Comparison of ENCODE assay signal across 21 cellular contexts in genomic region chr9:37453827-37454226, GRCh38. TPM values are rescaled to one million over a fixed set of nuclear protein-coding genes. Genes with fewer than 3 reads are reported as not detected.
DNase-seq lines count a peak whose midpoint lies in the region; ATAC-seq, FAIRE-seq and TF ChIP-seq lines count a peak whose summit lies in the region.
"Had no signal": no experiment of that assay in that cellular context is flagged by ENCODE, and none has a peak within 500 bp of the region (broad histone marks: within the 10 kb centered on the region; RNA-seq: fewer than 3 reads in every experiment).

No MANE protein-coding gene starts in this region.

- no peak overlapping the region for H2AK5ac ChIP-seq in trophoblast cell (ENCODE audit: low read length)

- no peak overlapping the region for H3K4ac ChIP-seq in trophoblast cell (ENCODE audit: low read depth, low read length)

- peak overlapping the region; percentile 44; the same call in 1 of the 2 replicates for H3K27ac ChIP-seq in C4-2B
- H3K27ac ChIP-seq in trophoblast cell (ENCODE audit: low read depth, low read length) = no peak overlapping the region
- H3K27ac ChIP-seq: SJCRH30, WERI-Rb-1 had no signal

- H3K36me3 ChIP-seq in bronchial epithelial cell (ENCODE audit: control insufficient read depth, insufficient read depth, low read length) (peaks cover 4% of the 10 kb centered on the region), mucosa of descending colon (ENCODE audit: low read depth) (no peaks in the 10 kb centered on the region), trophoblast cell (ENCODE audit: control insufficient read depth in 1 of 2, insufficient read depth in 2 of 2, low read length in 2 of 2) (peaks cover 3 to 8% of the 10 kb centered on the region in 2 experiments)

- no peak overlapping the region for H4K91ac ChIP-seq in trophoblast cell (ENCODE audit: low read depth, low read length)

- no peak overlapping the region for H4K8ac ChIP-seq in trophoblast cell (ENCODE audit: low read depth, low read length)

- no peak overlapping the region for H2BK120ac ChIP-seq in trophoblast cell (ENCODE audit: insufficient read depth, low read length, poor library complexity)

- H3K4me1 ChIP-seq in mucosa of descending colon (ENCODE audit: low read depth) (peaks cover 15% of the 10 kb centered on the region), trophoblast cell (ENCODE audit: control insufficient read depth in 1 of 2, insufficient read depth in 2 of 2, low read length in 2 of 2) (peaks cover 0 to 1% of the 10 kb centered on the region in 2 experiments)
- H3K4me1 ChIP-seq: SJCRH30 had no signal

- no peaks in the 10 kb centered on the region for H3K27me3 ChIP-seq in bronchial epithelial cell (ENCODE audit: control insufficient read depth, insufficient read depth, low read length)
- no peaks in the 10 kb centered on the region for H3K27me3 ChIP-seq in trophoblast cell (ENCODE audit: insufficient read depth, low read length)
- H3K27me3 ChIP-seq: esophagus muscularis mucosa, SJCRH30 had no signal

- no peak for FAIRE-seq in bronchial epithelial cell (lab: Jason Lieb, UNC)

- no CpG with 5 or more reads among the region's 1 CpG for WGBS in trophoblast cell (ENCODE audit: extremely low coverage, insufficient coverage, insufficient read length)

- H4K12ac ChIP-seq in trophoblast cell (ENCODE audit: low read depth, low read length) = no peak overlapping the region

- H2BK12ac ChIP-seq in trophoblast cell (ENCODE audit: low read length) = no peak overlapping the region

- H3K9ac ChIP-seq in trophoblast cell (ENCODE audit: low read length) = no peak overlapping the region

- H2AFZ ChIP-seq in trophoblast cell (ENCODE audit: insufficient read depth, low read length, poor library complexity) = no peak overlapping the region

- H3K18ac ChIP-seq in trophoblast cell (ENCODE audit: low read length) = no peak overlapping the region

- no peak overlapping the region for H3K23ac ChIP-seq in trophoblast cell (ENCODE audit: low read length)

- no peak overlapping the region for H3K14ac ChIP-seq in trophoblast cell (ENCODE audit: low read length)

- no peaks in the 10 kb centered on the region for H3K9me3 ChIP-seq in mucosa of descending colon
- no peaks in the 10 kb centered on the region for H3K9me3 ChIP-seq in trophoblast cell (ENCODE audit: insufficient read depth, low read depth, low read length)
- H3K9me3 ChIP-seq: SJCRH30 had no signal

- intact Hi-C loops in mucosa of descending colon (cut with DNase I, micrococcal nuclease) = no loop called here

- no peak overlapping the region for H3K4me2 ChIP-seq in trophoblast cell (ENCODE audit: low read length)

- no peak for TF ChIP-seq CTCF in C4-2B (conservative IDR thresholded peaks at IDR 0.05)
- no peak for TF ChIP-seq CTCF in LNCaP clone FGC (IDR thresholded peaks at IDR 0.05; ENCODE audit: control insufficient read depth, extremely low read depth, insufficient read depth)
- TF ChIP-seq CTCF in bronchial epithelial cell (IDR thresholded peaks at IDR 0.05; ENCODE audit: insufficient read depth, low read length, severe bottlenecking) = no peak
- no peak for TF ChIP-seq CTCF in mucosa of descending colon (IDR thresholded peaks at IDR 0.05)

- ATAC-seq in mucosa of descending colon = peak; percentile 67
- ATAC-seq in HG03565 (IDR thresholded peaks at IDR 0.05; ENCODE audit: unreplicated experiment) = no peak
- ATAC-seq: naive thymus-derived CD4-positive, alpha-beta T cell; Panc1; stimulated activated naive B cell treated with anti-CD40 and anti-IgM and Interleukin-4, amounts not matched to agents 10 μg/mL and 1 μg/mL and 100 μg/mL, for 72 hours had no signal

- no peaks in the 10 kb centered on the region for H3K79me1 ChIP-seq in trophoblast cell (ENCODE audit: low read length)

- peak; percentile 77 for DNase-seq in LNCaP clone FGC (ENCODE audit: low read depth)
- DNase-seq in bronchial epithelial cell (ENCODE audit: low read depth) = peak; percentile 70
- DNase-seq in mucosa of descending colon = peak in 1 of 3 donors; percentile 28
- DNase-seq in NCI-H2107 (lab: John Stamatoyannopoulos, UW) = no peak
- DNase-seq in trophoblast cell = no peak
- DNase-seq: activated CD4-positive, alpha-beta T cell treated with anti-CD3 and anti-CD28 coated beads, Interleukin-2, amount 50 U/mL, for 48 hours; AML-193; amygdala; central memory CD4-positive, alpha-beta T cell; H7; Kasumi-1; mesenchymal stem cell; naive thymus-derived CD4-positive, alpha-beta T cell; NCI-H774; SJCRH30; stimulated activated naive B cell treated with anti-CD40 and anti-IgM and Interleukin-4, amounts not matched to agents 10 μg/mL and 1 μg/mL and 100 μg/mL, for 72 hours; WERI-Rb-1 had no signal

- peak overlapping the region; percentile 38 for H3K4me3 ChIP-seq in LNCaP clone FGC (ENCODE audit: low read depth, low read length)
- no peak overlapping the region for H3K4me3 ChIP-seq in bronchial epithelial cell (ENCODE audit: low read depth, low read length)
- no peak overlapping the region for H3K4me3 ChIP-seq in mucosa of descending colon
- no peak overlapping the region for H3K4me3 ChIP-seq in trophoblast cell (ENCODE audit: low read depth, low read length)
- H3K4me3 ChIP-seq: esophagus muscularis mucosa, SJCRH30 had no signal

- H2BK5ac ChIP-seq in trophoblast cell (ENCODE audit: low read depth, low read length, poor library complexity) = no peak overlapping the region

- no peaks in the 10 kb centered on the region for H3K79me2 ChIP-seq in trophoblast cell (ENCODE audit: control insufficient read depth, insufficient read depth, low read length, poor library complexity)

RNA-seq across cellular contexts. Expression of gene ZBTB5, which starts 11.4 kb away (rescaled TPM):
- total RNA-seq in bronchial epithelial cell (8.2 and 8.6 TPM in 2 replicates), mucosa of descending colon (10 to 100 TPM in 1 of 3 donors, 1 to 10 TPM in 2; 7.8 to 11.9 (median 9.5) TPM)
- 11.2 and 11.3 TPM in 2 replicates for polyA plus RNA-seq in trophoblast cell (2013)

RNA-seq across cellular contexts. Expression of gene GRHPR, which starts 31.3 kb away (rescaled TPM):
- total RNA-seq in bronchial epithelial cell = 79.6 and 91.6 TPM in 2 replicates
- total RNA-seq in mucosa of descending colon = 10 to 100 TPM; 63.0 to 81.3 (median 79.5) TPM
- polyA plus RNA-seq in trophoblast cell (2013) = 70.1 and 73.9 TPM in 2 replicates

RNA-seq across cellular contexts. Expression of gene POLR1E, which starts 31.9 kb away (rescaled TPM):
- total RNA-seq in bronchial epithelial cell (15.6 and 38.7 TPM in 2 replicates), mucosa of descending colon (10 to 100 TPM; 10.5 to 21.2 (median 11.2) TPM)
- 11.7 and 13.0 TPM in 2 replicates for polyA plus RNA-seq in trophoblast cell (2013)

Comparison
In these comparisons a context has a peak if more than half of its experiments do, and no peak if none do; other contexts are left out.
1. DNase-seq: peak in LNCaP clone FGC (single experiment) and bronchial epithelial cell (single experiment); none in NCI-H2107 (single experiment) and trophoblast cell (0 of 2).